Comparison of ENCODE assay signal across 10 cellular contexts in genomic region chr1:228100822-228101613, GRCh38. TPM values are rescaled to one million over a fixed set of nuclear protein-coding genes. Genes with fewer than 3 reads are reported as not detected.
DNase-seq lines count a peak whose midpoint lies in the region; ATAC-seq, FAIRE-seq and TF ChIP-seq lines count a peak whose summit lies in the region.
"Had no signal": no experiment of that assay in that cellular context is flagged by ENCODE, and none has a peak within 500 bp of the region (broad histone marks: within the 10 kb centered on the region; RNA-seq: fewer than 3 reads in every experiment).

No MANE protein-coding gene starts in this region.

- H3K27me3 ChIP-seq in CD8-positive, alpha-beta T cell (ENCODE audit: insufficient read depth, low read length) = no peaks in the 10 kb centered on the region
- no peaks in the 10 kb centered on the region for H3K27me3 ChIP-seq in HUES6 (ENCODE audit: control insufficient read depth, insufficient read depth, low read length)
- no peaks in the 10 kb centered on the region for H3K27me3 ChIP-seq in K562 (ENCODE audit: control insufficient read depth in 2 of 2, insufficient read depth in 2 of 2, low read length in 2 of 2)
- no peaks in the 10 kb centered on the region for H3K27me3 ChIP-seq in neural progenitor cell
- no peaks in the 10 kb centered on the region for H3K27me3 ChIP-seq in MG63

- peaks cover 18% of the 10 kb centered on the region for H3K4me1 ChIP-seq in CD8-positive, alpha-beta T cell (ENCODE audit: insufficient read depth, low read length)
- peaks cover 3% of the 10 kb centered on the region; the same call in 1 of the 2 replicates for H3K4me1 ChIP-seq in HUES6 (ENCODE audit: control insufficient read depth, insufficient read depth, low read length)
- H3K4me1 ChIP-seq in K562 (replicated peaks in 1 of 2; ENCODE audit: control insufficient read depth in 2 of 2, insufficient read depth in 2 of 2, low read length in 2 of 2) = peaks cover 15 to 64% of the 10 kb centered on the region in 2 experiments
- peaks cover 8% of the 10 kb centered on the region for H3K4me1 ChIP-seq in neural progenitor cell

- H2AFZ ChIP-seq in K562 (ENCODE audit: low read depth, low read length) = no peak overlapping the region
- H2AFZ ChIP-seq in neural progenitor cell (replicated peaks) = no peak overlapping the region

- H3F3A ChIP-seq in neural progenitor cell (ENCODE audit: low read depth) = peaks cover 21% of the 10 kb centered on the region

- in situ Hi-C loops in K562 (cut with MboI) = no loop called here

- H3K9ac ChIP-seq in HUES6 (ENCODE audit: low read length) (no peak overlapping the region), K562 (ENCODE audit: insufficient read depth in 1 of 2, low read depth in 2 of 2, low read length in 2 of 2) (peak overlapping the region in 1 of 2 experiments; percentile 98; a peak in 2 of 4 replicates), neural progenitor cell (no peak overlapping the region)

- peaks cover 23% of the 10 kb centered on the region for H3K36me3 ChIP-seq in CD8-positive, alpha-beta T cell (ENCODE audit: insufficient read depth, low read length)
- H3K36me3 ChIP-seq in HUES6 (ENCODE audit: control insufficient read depth, insufficient read depth, low read length) (peaks cover 59% of the 10 kb centered on the region), K562 (ENCODE audit: control insufficient read depth, insufficient read depth, low read length) (peaks cover 64% of the 10 kb centered on the region), neural progenitor cell (no peaks in the 10 kb centered on the region), MG63 (peaks cover 56% of the 10 kb centered on the region)

- peak; percentile 23 for FAIRE-seq in K562 (lab: Jason Lieb, UNC)

- TF ChIP-seq POLR2A in K562 (conservative IDR thresholded peaks at IDR 0.05) = no peak

- no peak for ATAC-seq in CD8-positive, alpha-beta T cell
- no peak for ATAC-seq in K562

- H3K9me1 ChIP-seq in K562 (ENCODE audit: control insufficient read depth, insufficient read depth, low read length) = peaks cover 3% of the 10 kb centered on the region

- TF ChIP-seq RAD21 in K562 (CRISPR knock-in tag; conservative IDR thresholded peaks at IDR 0.05 in 1 of 2, IDR thresholded peaks at IDR 0.05 in 1 of 2) = no peak

- TF ChIP-seq EP300 in K562 (IDR thresholded peaks at IDR 0.05; ENCODE audit: low read length) = no peak

- WGBS in K562 (ENCODE audit: insufficient coverage, low coverage, missing lambda C conversion rate) = 72% methylated on average over 12 of the region's 12 CpGs

- BruUV-seq in K562 (replicated peaks; lab: Mats Ljungman, UMichigan) = TSS peak; percentile 59

- POLR2A ChIA-PET in CD8-positive, alpha-beta T cell (lab: Charles Lee) = interaction anchor here (1.7 kb wide), 2 partner anchors 19 to 64 kb away, joined by 5 read pairs; partner anchors contain the start of gene ARF1
- POLR2A ChIA-PET in K562 (lab: Yijun Ruan, JAX) = interaction anchor here (0.6 to 6.0 kb wide), 7 partner anchors 9 to 129 kb away, joined by 3 to 92 read pairs (median 7); partner anchors contain the start of genes GJC2 and MRPL55

- H3K4me1 Mint-ChIP-seq in CD8-positive, alpha-beta T cell (ENCODE audit: low read depth) = peaks cover 30% of the 10 kb centered on the region
- peaks cover 21% of the 10 kb centered on the region for H3K4me1 Mint-ChIP-seq in neural progenitor cell

- intact Hi-C loops in CD8-positive, alpha-beta T cell (cut with DNase I, micrococcal nuclease) = loop anchor here (5.0 to 10.0 kb wide), 4 partner anchors 304 to 1244 kb away; partner anchors contain the start of genes TRIM11 (in 2 of the 2), CCSAP (in 1 of the 2) and ZNF678 (in 1 of the 2)
- intact Hi-C loops in K562 (cut with micrococcal nuclease) = loop anchor here (2.0 kb wide), 1 partner anchor 16 kb away; no protein-coding TSS in a partner anchor

- no peak overlapping the region for H3K4me2 ChIP-seq in K562 (ENCODE audit: insufficient read depth, low read length)
- H3K4me2 ChIP-seq in neural progenitor cell = no peak overlapping the region

- no peaks in the 10 kb centered on the region for H3K9me3 Mint-ChIP-seq in CD8-positive, alpha-beta T cell
- no peaks in the 10 kb centered on the region for H3K9me3 Mint-ChIP-seq in neural progenitor cell

- H3K36me3 Mint-ChIP-seq in CD8-positive, alpha-beta T cell = peaks cover 55% of the 10 kb centered on the region
- peaks cover 28% of the 10 kb centered on the region for H3K36me3 Mint-ChIP-seq in neural progenitor cell

- H3K9me3 ChIP-seq in CD8-positive, alpha-beta T cell (ENCODE audit: low read length) = no peaks in the 10 kb centered on the region
- H3K9me3 ChIP-seq in HUES6 (ENCODE audit: control insufficient read depth, insufficient read depth, low read depth, low read length) (no peaks in the 10 kb centered on the region), K562 (replicated peaks; ENCODE audit: control insufficient read depth, insufficient read depth, low read depth, low read length) (peaks cover 5% of the 10 kb centered on the region; the same call in 1 of the 2 replicates), neural progenitor cell (ENCODE audit: low read depth) (no peaks in the 10 kb centered on the region), MG63 (no peaks in the 10 kb centered on the region)

- peaks cover 37% of the 10 kb centered on the region for H4K20me1 ChIP-seq in K562 (replicated peaks; ENCODE audit: control insufficient read depth, insufficient read depth, low read length)
- H4K20me1 ChIP-seq in neural progenitor cell (ENCODE audit: low read depth) = peaks cover 47% of the 10 kb centered on the region

- H3K4me3 Mint-ChIP-seq in CD8-positive, alpha-beta T cell = peak overlapping the region; percentile 76
- H3K4me3 Mint-ChIP-seq in neural progenitor cell = peak overlapping the region; percentile 83

- no peak overlapping the region for H3K27ac ChIP-seq in CD8-positive, alpha-beta T cell (ENCODE audit: low read depth, low read length)
- H3K27ac ChIP-seq in HUES6 (ENCODE audit: low read depth, low read length) (no peak overlapping the region), K562 (ENCODE audit: extremely low read depth, low read depth, low read length) (0 out of 3 replicates have a peak overlapping the region, but pooled peaks have one; percentile 3), neural progenitor cell (no peak overlapping the region)
- H3K27ac ChIP-seq: SK-N-MC had no signal

- H3K27me3 Mint-ChIP-seq in CD8-positive, alpha-beta T cell (ENCODE audit: low read depth) = no peaks in the 10 kb centered on the region
- H3K27me3 Mint-ChIP-seq in neural progenitor cell (ENCODE audit: insufficient read depth, low read depth) = peaks cover 8% of the 10 kb centered on the region

- CTCF ChIA-PET in CD8-positive, alpha-beta T cell (lab: Charles Lee) = no interaction called here
- CTCF ChIA-PET in K562 (lab: Yijun Ruan, JAX; ENCODE audit: low intra/inter-chr PET ratio) = no interaction called here

- no peak for TF ChIP-seq CTCF in CD8-positive, alpha-beta T cell (IDR thresholded peaks at IDR 0.05)
- TF ChIP-seq CTCF in K562 (IDR thresholded peaks at IDR 0.05 in 2 of 3, conservative IDR thresholded peaks at IDR 0.05 in 1 of 3; ENCODE audit: insufficient read depth in 2 of 3, low read depth in 1 of 3, low read length in 3 of 3) (no peak), neural progenitor cell (IDR thresholded peaks at IDR 0.05) (no peak)

- H3K79me2 ChIP-seq in K562 (ENCODE audit: control insufficient read depth, insufficient read depth, low read length) = peaks cover 57% of the 10 kb centered on the region
- peaks cover 29% of the 10 kb centered on the region for H3K79me2 ChIP-seq in neural progenitor cell (ENCODE audit: low read depth)

- DNase-seq in CD8-positive, alpha-beta T cell = no peak
- DNase-seq in K562 (ENCODE audit: extremely low read depth in 1 of 4, low spot score in 3 of 4) (peak in 2 of 4 experiments; percentile 18 to 42), neural progenitor cell (ENCODE audit: low spot score) (no peak), MG63 (no peak), NCI-H1105 treated with DMSO at 0.1 percent for 48 hours (lab: John Stamatoyannopoulos, UW) (no peak), OCI-M2 (lab: John Stamatoyannopoulos, UW; ENCODE audit: unreplicated experiment) (no peak), NCI-H128 (lab: John Stamatoyannopoulos, UW; ENCODE audit: unreplicated experiment) (no peak)
- DNase-seq: caudate nucleus had no signal

- no peak overlapping the region for H3K4me3 ChIP-seq in CD8-positive, alpha-beta T cell (ENCODE audit: low read depth, low read length)
- H3K4me3 ChIP-seq in HUES6 (ENCODE audit: low read depth, low read length) (peak overlapping the region; percentile 83), K562 (no peak overlapping the region), neural progenitor cell (no peak overlapping the region), MG63 (no peak overlapping the region; the same call in 1 of the 2 replicates)

- peak overlapping the region; percentile 85 for H3K27ac Mint-ChIP-seq in CD8-positive, alpha-beta T cell
- H3K27ac Mint-ChIP-seq in neural progenitor cell = no peak overlapping the region

RNA-seq across cellular contexts. Expression of gene C1orf35, which starts 2.1 kb away (rescaled TPM):
- total RNA-seq in CD8-positive, alpha-beta T cell = 10 to 100 TPM; 28.4 to 30.2 TPM
- total RNA-seq in K562 (2011; cell fraction: chromatin; rRNA removed; ENCODE audit: low replicate concordance) = 16.4 and 31.0 TPM in 2 replicates
- 27.0 and 28.6 TPM in 2 replicates for total RNA-seq in K562 (2011; cell fraction: nucleolus; rRNA removed)
- 20.4 and 20.5 TPM in 2 replicates for total RNA-seq in K562 (2011; cell fraction: nucleoplasm; rRNA removed)
- total RNA-seq in K562 (2014; rRNA removed) = 42.2 and 50.8 TPM in 2 replicates
- 4.9 and 8.3 TPM in 2 replicates for total RNA-seq in K562 (2014; rRNA removed; fragmentation: Illumina TruSeq; extraction: Trizol)
- total RNA-seq in K562 (2015; rRNA removed; fragmentation: Illumina TruSeq; extraction: Trizol) = 18.9 and 23.2 TPM in 2 replicates
- total RNA-seq in K562 (2021) = 38.2 and 41.8 TPM in 2 replicates
- polyA plus RNA-seq in K562 (2011; rRNA removed) = 10.8 and 15.6 TPM in 2 replicates
- 12.7 and 22.3 TPM in 2 replicates for polyA plus RNA-seq in K562 (2011; cell fraction: cytosol; rRNA removed)
- polyA plus RNA-seq in K562 (2011; cell fraction: nucleus; rRNA removed) = 44.7 and 65.7 TPM in 2 replicates
- polyA plus RNA-seq in K562 (2012) = 28.9 and 30.6 TPM in 2 replicates
- 12.5 and 20.9 TPM in 2 replicates for polyA plus RNA-seq in K562 (2014; fragmentation: Illumina TruSeq; extraction: Trizol)
- polyA plus RNA-seq in K562 (2014; fragmentation: Nextera tagmentation; extraction: Ambion mirVana) = 1 to 10 TPM; 3.2 to 3.8 TPM
- polyA plus RNA-seq in K562 (2014; rRNA removed) = 34.3 and 48.7 TPM in 2 replicates
- 1.9 and 2.0 TPM in 2 replicates for polyA minus RNA-seq in K562 (2011; rRNA and poly(A)+ RNA removed)
- 2.3 and 5.9 TPM in 2 replicates for polyA minus RNA-seq in K562 (2011; cell fraction: cytosol; rRNA and poly(A)+ RNA removed)
- 6.9 and 8.2 TPM in 2 replicates for polyA minus RNA-seq in K562 (2011; cell fraction: nucleus; rRNA and poly(A)+ RNA removed)
- 11.8 and 19.7 TPM in 2 replicates for total RNA-seq in neural progenitor cell (ENCODE audit: low replicate concordance)
- total RNA-seq in MG63 (2014; rRNA removed; shearing (Covaris generic); ENCODE audit: low replicate concordance) = 38.6 and 39.0 TPM in 2 replicates

RNA-seq across cellular contexts. Expression of gene MRPL55, which starts 8.1 kb away (rescaled TPM):
- total RNA-seq in CD8-positive, alpha-beta T cell = 10 to 100 TPM; 90.2 to 90.7 TPM
- 49.1 and 124 TPM in 2 replicates for total RNA-seq in K562 (2011; cell fraction: chromatin; rRNA removed; ENCODE audit: low replicate concordance)
- total RNA-seq in K562 (2011; cell fraction: nucleolus; rRNA removed) = 125 and 127 TPM in 2 replicates
- total RNA-seq in K562 (2011; cell fraction: nucleoplasm; rRNA removed) = 91.0 and 99.2 TPM in 2 replicates
- total RNA-seq in K562 (2014; rRNA removed) (228 and 230 TPM in 2 replicates), K562 (2014; rRNA removed; fragmentation: Illumina TruSeq; extraction: Trizol) (26.7 and 47.2 TPM in 2 replicates), K562 (2015; rRNA removed; fragmentation: Illumina TruSeq; extraction: Trizol) (83.8 and 90.1 TPM in 2 replicates), K562 (2021) (112 and 120 TPM in 2 replicates), neural progenitor cell (ENCODE audit: low replicate concordance) (42.4 and 68.3 TPM in 2 replicates)
- polyA plus RNA-seq in K562 (2011; rRNA removed) (65.9 and 115 TPM in 2 replicates), K562 (2014; fragmentation: Illumina TruSeq; extraction: Trizol) (81.0 and 93.0 TPM in 2 replicates), K562 (2014; fragmentation: Nextera tagmentation; extraction: Ambion mirVana) (10 to 100 TPM; 34.9 to 77.0 TPM), K562 (2014; rRNA removed) (154 and 166 TPM in 2 replicates)
- polyA plus RNA-seq in K562 (2011; cell fraction: cytosol; rRNA removed) = 142 and 334 TPM in 2 replicates
- polyA plus RNA-seq in K562 (2011; cell fraction: nucleus; rRNA removed) = 277 and 406 TPM in 2 replicates
- 90.3 and 111 TPM in 2 replicates for polyA plus RNA-seq in K562 (2012)
- 25.6 and 46.0 TPM in 2 replicates for polyA minus RNA-seq in K562 (2011; rRNA and poly(A)+ RNA removed)
- polyA minus RNA-seq in K562 (2011; cell fraction: cytosol; rRNA and poly(A)+ RNA removed) = 61.9 and 66.6 TPM in 2 replicates
- polyA minus RNA-seq in K562 (2011; cell fraction: nucleus; rRNA and poly(A)+ RNA removed) = 48.2 and 76.1 TPM in 2 replicates
- 46.6 and 83.8 TPM in 2 replicates for total RNA-seq in MG63 (2014; rRNA removed; shearing (Covaris generic); ENCODE audit: low replicate concordance)

RNA-seq across cellular contexts. Expression of gene ARF1, which starts 18.5 kb away (rescaled TPM):
- 100 to 1,000 TPM; 375 to 381 TPM for total RNA-seq in CD8-positive, alpha-beta T cell
- total RNA-seq in K562 (2011; cell fraction: chromatin; rRNA removed; ENCODE audit: low replicate concordance) = 99.7 and 210 TPM in 2 replicates
- 245 and 251 TPM in 2 replicates for total RNA-seq in K562 (2011; cell fraction: nucleolus; rRNA removed)
- total RNA-seq in K562 (2011; cell fraction: nucleoplasm; rRNA removed) = 187 and 199 TPM in 2 replicates
- total RNA-seq in K562 (2014; rRNA removed) = 325 and 442 TPM in 2 replicates
- 120 and 140 TPM in 2 replicates for total RNA-seq in K562 (2014; rRNA removed; fragmentation: Illumina TruSeq; extraction: Trizol)
- 192 and 198 TPM in 2 replicates for total RNA-seq in K562 (2015; rRNA removed; fragmentation: Illumina TruSeq; extraction: Trizol)
- total RNA-seq in K562 (2021) = 472 and 483 TPM in 2 replicates
- 351 and 621 TPM in 2 replicates for polyA plus RNA-seq in K562 (2011; rRNA removed)
- polyA plus RNA-seq in K562 (2011; cell fraction: cytosol; rRNA removed) = 776 and 1,036 TPM in 2 replicates
- 257 and 274 TPM in 2 replicates for polyA plus RNA-seq in K562 (2011; cell fraction: nucleus; rRNA removed)
- 485 and 750 TPM in 2 replicates for polyA plus RNA-seq in K562 (2012)
- polyA plus RNA-seq in K562 (2014; fragmentation: Illumina TruSeq; extraction: Trizol) = 593 and 811 TPM in 2 replicates
- polyA plus RNA-seq in K562 (2014; fragmentation: Nextera tagmentation; extraction: Ambion mirVana) = 100 to 1,000 TPM in 1 of 2 experiments, 10 to 100 TPM in 1; 69.8 to 232 TPM
- 435 and 476 TPM in 2 replicates for polyA plus RNA-seq in K562 (2014; rRNA removed)
- polyA minus RNA-seq in K562 (2011; rRNA and poly(A)+ RNA removed) = 408 and 480 TPM in 2 replicates
- 429 and 660 TPM in 2 replicates for polyA minus RNA-seq in K562 (2011; cell fraction: cytosol; rRNA and poly(A)+ RNA removed)
- polyA minus RNA-seq in K562 (2011; cell fraction: nucleus; rRNA and poly(A)+ RNA removed) = 68.0 and 128 TPM in 2 replicates
- total RNA-seq in neural progenitor cell (ENCODE audit: low replicate concordance) = 95.1 and 147 TPM in 2 replicates
- 324 and 413 TPM in 2 replicates for total RNA-seq in MG63 (2014; rRNA removed; shearing (Covaris generic); ENCODE audit: low replicate concordance)

RNA-seq across cellular contexts. Expression of gene GUK1, which starts 39.1 kb away (rescaled TPM):
- 100 to 1,000 TPM; 548 to 551 TPM for total RNA-seq in CD8-positive, alpha-beta T cell
- total RNA-seq in K562 (2011; cell fraction: chromatin; rRNA removed; ENCODE audit: low replicate concordance) = 206 and 587 TPM in 2 replicates
- total RNA-seq in K562 (2011; cell fraction: nucleolus; rRNA removed) = 479 and 565 TPM in 2 replicates
- total RNA-seq in K562 (2011; cell fraction: nucleoplasm; rRNA removed) = 351 and 369 TPM in 2 replicates
- total RNA-seq in K562 (2014; rRNA removed) (331 and 360 TPM in 2 replicates), K562 (2014; rRNA removed; fragmentation: Illumina TruSeq; extraction: Trizol) (31.6 and 42.7 TPM in 2 replicates), K562 (2015; rRNA removed; fragmentation: Illumina TruSeq; extraction: Trizol) (129 and 132 TPM in 2 replicates), K562 (2021) (228 and 233 TPM in 2 replicates), neural progenitor cell (ENCODE audit: low replicate concordance) (87.7 and 119 TPM in 2 replicates)
- polyA plus RNA-seq in K562 (2011; rRNA removed) (192 and 244 TPM in 2 replicates), K562 (2014; fragmentation: Illumina TruSeq; extraction: Trizol) (44.3 and 143 TPM in 2 replicates), K562 (2014; fragmentation: Nextera tagmentation; extraction: Ambion mirVana) (10 to 100 TPM in 1 of 2 experiments, 1 to 10 TPM in 1; 7.0 to 18.1 TPM), K562 (2014; rRNA removed) (285 and 338 TPM in 2 replicates)
- polyA plus RNA-seq in K562 (2011; cell fraction: cytosol; rRNA removed) = 357 and 647 TPM in 2 replicates
- 690 and 902 TPM in 2 replicates for polyA plus RNA-seq in K562 (2011; cell fraction: nucleus; rRNA removed)
- 198 and 243 TPM in 2 replicates for polyA plus RNA-seq in K562 (2012)
- polyA minus RNA-seq in K562 (2011; rRNA and poly(A)+ RNA removed) = 38.4 and 72.5 TPM in 2 replicates
- polyA minus RNA-seq in K562 (2011; cell fraction: cytosol; rRNA and poly(A)+ RNA removed) = 79.7 and 95.8 TPM in 2 replicates
- polyA minus RNA-seq in K562 (2011; cell fraction: nucleus; rRNA and poly(A)+ RNA removed) = 159 and 171 TPM in 2 replicates
- total RNA-seq in MG63 (2014; rRNA removed; shearing (Covaris generic); ENCODE audit: low replicate concordance) = 246 and 425 TPM in 2 replicates

RNA-seq across cellular contexts. Expression of gene GJC2, which starts 48.7 kb away (rescaled TPM):
- total RNA-seq in CD8-positive, alpha-beta T cell = 1 to 10 TPM; 5.9 to 8.2 TPM
- total RNA-seq in K562 (2011; cell fraction: chromatin; rRNA removed; ENCODE audit: low replicate concordance) = 0.53 and 1.4 TPM in 2 replicates
- 1.2 and 2.2 TPM in 2 replicates for total RNA-seq in K562 (2011; cell fraction: nucleolus; rRNA removed)
- total RNA-seq in K562 (2011; cell fraction: nucleoplasm; rRNA removed) = 0.59 and 0.69 TPM in 2 replicates
- total RNA-seq in K562 (2014; rRNA removed) = 0.32 and 0.86 TPM in 2 replicates
- total RNA-seq in K562 (2014; rRNA removed; fragmentation: Illumina TruSeq; extraction: Trizol) = 0.11 and 0.16 TPM in 2 replicates
- 0.11 and 0.22 TPM in 2 replicates for total RNA-seq in K562 (2015; rRNA removed; fragmentation: Illumina TruSeq; extraction: Trizol)
- total RNA-seq in K562 (2021) = 0.62 and 0.69 TPM in 2 replicates
- 0.08 and 0.20 TPM in 2 replicates for polyA plus RNA-seq in K562 (2011; rRNA removed)
- polyA plus RNA-seq in K562 (2011; cell fraction: cytosol; rRNA removed) = 0.10 and 0.61 TPM in 2 replicates
- 0.29 and 1.1 TPM in 2 replicates for polyA plus RNA-seq in K562 (2011; cell fraction: nucleus; rRNA removed)
- 0.39 and 0.47 TPM in 2 replicates for polyA plus RNA-seq in K562 (2012)
- polyA plus RNA-seq in K562 (2014; fragmentation: Illumina TruSeq; extraction: Trizol) = 0.06 and 0.12 TPM in 2 replicates
- polyA plus RNA-seq in K562 (2014; fragmentation: Nextera tagmentation; extraction: Ambion mirVana) = not detected
- 0.03 and 0.36 TPM in 2 replicates for polyA plus RNA-seq in K562 (2014; rRNA removed)
- polyA minus RNA-seq in K562 (2011; rRNA and poly(A)+ RNA removed) = 0.09 and 0.18 TPM in 2 replicates
- 0.57 TPM in 1 of 2 replicates, not detected in the other for polyA minus RNA-seq in K562 (2011; cell fraction: cytosol; rRNA and poly(A)+ RNA removed)
- 0.40 and 0.44 TPM in 2 replicates for polyA minus RNA-seq in K562 (2011; cell fraction: nucleus; rRNA and poly(A)+ RNA removed)
- 0.25 TPM in 1 of 2 replicates, not detected in the other for total RNA-seq in neural progenitor cell (ENCODE audit: low replicate concordance)
- 0.20 and 4.8 TPM in 2 replicates for total RNA-seq in MG63 (2014; rRNA removed; shearing (Covaris generic); ENCODE audit: low replicate concordance)
